ENCODE assay signal across 2 cellular contexts in genomic region chr19:14103310-14103709, GRCh38.
TF ChIP-seq lines count a peak whose summit lies in the region.

No MANE protein-coding gene starts in this region.

TF ChIP-seq in IMR-90, 13 proteins besides CTCF, POLR2A, EP300 and RAD21:
- TF ChIP-seq RCOR1 (IDR thresholded peaks at IDR 0.05; ENCODE audit: insufficient replicate concordance, low read length) (no peak), RFX5 (IDR thresholded peaks at IDR 0.05; ENCODE audit: low read depth, low read length) (no peak)

TF ChIP-seq in K562, 482 proteins besides CTCF, POLR2A, EP300 and RAD21:
- no peak for TF ChIP-seq ZZZ3 (IDR thresholded peaks at IDR 0.05)
- TF ChIP-seq TFAP4 (CRISPR knock-in tag; IDR thresholded peaks at IDR 0.05; ENCODE audit: borderline replicate concordance) = 0 out of 2 replicates have a peak, but pooled peaks have one; percentile 35
- TF ChIP-seq, protein P1, sequence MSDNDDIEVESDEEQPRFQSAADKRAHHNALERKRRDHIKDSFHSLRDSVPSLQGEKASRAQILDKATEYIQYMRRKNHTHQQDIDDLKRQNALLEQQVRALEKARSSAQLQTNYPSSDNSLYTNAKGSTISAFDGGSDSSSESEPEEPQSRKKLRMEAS (CRISPR knock-in tag; IDR thresholded peaks at IDR 0.05) = 0 out of 2 replicates have a peak, but pooled peaks have one; percentile 20
TF ChIP-seq in K562: peak in this region for 2.
